Comparison of ENCODE assay signal across 8 cellular contexts in genomic region chr16:54931041-54931756, GRCh38. TPM values are rescaled to one million over a fixed set of nuclear protein-coding genes. Genes with fewer than 3 reads are reported as not detected.
A peak's percentile ranks its signal among the peaks of the same experiment; 100 is the strongest.
DNase-seq lines count a peak whose midpoint lies in the region; ATAC-seq, FAIRE-seq and TF ChIP-seq lines count a peak whose summit lies in the region.

No MANE protein-coding gene starts in this region.

- H3K9ac ChIP-seq in DND-41 (ENCODE audit: low read depth, low read length) (peak overlapping the region; percentile 99), skeletal muscle satellite cell (ENCODE audit: low read depth, low read length) (peak overlapping the region; percentile 82), PC-3 (ENCODE audit: low read length) (no peak overlapping the region)

- peak; percentile 54 for DNase-seq in DND-41
- no peak for DNase-seq in Jurkat, Clone E6-1 (ENCODE audit: low read depth, low spot score)
- DNase-seq in activated T-cell treated with anti-CD3 and anti-CD28 coated beads, Interleukin-2, amount 50 U/mL, for 24 hours = peak; percentile 52
- no peak for DNase-seq in left ventricle myocardium inferior
- no peak for DNase-seq in urothelium cell line (ENCODE audit: low spot score)
- DNase-seq in PC-3 = no peak

- ATAC-seq in DND-41 (ENCODE audit: insufficient read depth, low read depth) (no peak), GM18498 (IDR thresholded peaks at IDR 0.05; ENCODE audit: unreplicated experiment) (no peak), PC-3 (no peak)

- CTCF ChIA-PET in PC-3 (lab: Charles Lee) = no interaction called here

- peak overlapping the region; percentile 87 for H3K4me2 ChIP-seq in DND-41 (ENCODE audit: insufficient read depth, low read length)
- H3K4me2 ChIP-seq in skeletal muscle satellite cell (ENCODE audit: low read length) = peak overlapping the region; percentile 89
- H3K4me2 ChIP-seq in PC-3 (ENCODE audit: low read length) = no peak overlapping the region

- POLR2A ChIA-PET in PC-3 (lab: Charles Lee; ENCODE audit: unreplicated experiment) = no interaction called here

- H3K27ac Mint-ChIP-seq in activated T-cell treated with anti-CD3 and anti-CD28 coated beads, Interleukin-2, amount 50 U/mL, for 24 hours = no peak overlapping the region

- peaks cover 40% of the 10 kb centered on the region for H3K36me3 ChIP-seq in DND-41 (ENCODE audit: insufficient read depth, low read length)
- peaks cover 6% of the 10 kb centered on the region for H3K36me3 ChIP-seq in left ventricle myocardium inferior
- peaks cover 11% of the 10 kb centered on the region for H3K36me3 ChIP-seq in skeletal muscle satellite cell (ENCODE audit: insufficient read depth, low read length)
- no peaks in the 10 kb centered on the region for H3K36me3 ChIP-seq in PC-3 (ENCODE audit: low read depth, low read length)

- H3K4me3 ChIP-seq in DND-41 (ENCODE audit: low read depth in 1 of 2, low read length in 2 of 2) (peak overlapping the region; percentile 85 to 91), left ventricle myocardium inferior (peak overlapping the region; percentile 85), skeletal muscle satellite cell (ENCODE audit: low read length) (peak overlapping the region; percentile 85), PC-3 (ENCODE audit: low read length) (no peak overlapping the region)
- H3K4me3 ChIP-seq in Jurkat, Clone E6-1 (ENCODE audit: low read length) = peak overlapping the region; percentile 69

- peaks cover 88% of the 10 kb centered on the region for H3K79me2 ChIP-seq in DND-41 (ENCODE audit: insufficient read depth, low read length)
- H3K79me2 ChIP-seq in PC-3 (ENCODE audit: low read length) = no peaks in the 10 kb centered on the region

- no peaks in the 10 kb centered on the region for H3K9me2 ChIP-seq in PC-3 (replicated peaks; ENCODE audit: low read length)

- BruUV-seq in PC-3 (replicated peaks; lab: Mats Ljungman, UMichigan) = no TSS peak

- H4K20me1 ChIP-seq in DND-41 (ENCODE audit: insufficient read depth, low read length) (peaks cover 37% of the 10 kb centered on the region), PC-3 (ENCODE audit: low read length) (no peaks in the 10 kb centered on the region)

- no peak for FAIRE-seq in urothelium cell line (lab: Jason Lieb, UNC)

- H3K27ac ChIP-seq in DND-41 (ENCODE audit: low read length) = peak overlapping the region; percentile 91
- peak overlapping the region; percentile 92 for H3K27ac ChIP-seq in left ventricle myocardium inferior (replicated peaks)
- H3K27ac ChIP-seq in PC-3 (ENCODE audit: low read length) = no peak overlapping the region

- peaks cover 43% of the 10 kb centered on the region for H3K4me1 ChIP-seq in DND-41 (ENCODE audit: insufficient read depth, low read length)
- H3K4me1 ChIP-seq in left ventricle myocardium inferior = peaks cover 43% of the 10 kb centered on the region
- peaks cover 15% of the 10 kb centered on the region for H3K4me1 ChIP-seq in skeletal muscle satellite cell (ENCODE audit: control insufficient read depth, insufficient read depth, low read length)
- 0 out of 2 replicates have a peak, but pooled peaks cover 9% of the 10 kb centered on the region for H3K4me1 ChIP-seq in PC-3 (ENCODE audit: insufficient read depth, low read length)

- H3K27me3 ChIP-seq in DND-41 (ENCODE audit: insufficient read depth, low read length, poor library complexity) (no peaks in the 10 kb centered on the region), left ventricle myocardium inferior (ENCODE audit: low read depth) (peaks cover 62% of the 10 kb centered on the region), skeletal muscle satellite cell (ENCODE audit: control insufficient read depth, insufficient read depth, low read length) (no peaks in the 10 kb centered on the region), PC-3 (ENCODE audit: low read length) (peaks cover 84% of the 10 kb centered on the region)

- H3K4me3 Mint-ChIP-seq in activated T-cell treated with anti-CD3 and anti-CD28 coated beads, Interleukin-2, amount 50 U/mL, for 24 hours = peak overlapping the region; percentile 41

- intact Hi-C loops in left ventricle myocardium inferior (cut with micrococcal nuclease) (no loop called here), PC-3 (cut with micrococcal nuclease) (no loop called here)

- H3K36me3 Mint-ChIP-seq in activated T-cell treated with anti-CD3 and anti-CD28 coated beads, Interleukin-2, amount 50 U/mL, for 24 hours (ENCODE audit: low read depth) = peaks cover 5% of the 10 kb centered on the region

- peak; percentile 7 for TF ChIP-seq CTCF in DND-41 (IDR thresholded peaks at IDR 0.05; ENCODE audit: borderline replicate concordance, extremely low read depth, low read length, poor library complexity, severe bottlenecking)
- TF ChIP-seq CTCF in left ventricle myocardium inferior (IDR thresholded peaks at IDR 0.05; ENCODE audit: borderline replicate concordance) = no peak
- no peak for TF ChIP-seq CTCF in PC-3 (conservative IDR thresholded peaks at IDR 0.05; ENCODE audit: low read depth, low read length)

- H3K9me3 ChIP-seq in DND-41 (ENCODE audit: insufficient read depth, low read length, severe bottlenecking) (no peaks in the 10 kb centered on the region), left ventricle myocardium inferior (replicated peaks) (no peaks in the 10 kb centered on the region), skeletal muscle satellite cell (replicated peaks; ENCODE audit: low read length) (no peaks in the 10 kb centered on the region), PC-3 (ENCODE audit: low read length) (no peaks in the 10 kb centered on the region)

- peaks cover 6% of the 10 kb centered on the region for H3K9me3 Mint-ChIP-seq in activated T-cell treated with anti-CD3 and anti-CD28 coated beads, Interleukin-2, amount 50 U/mL, for 24 hours

- peak overlapping the region; percentile 68 for H2AFZ ChIP-seq in DND-41 (ENCODE audit: low read depth, low read length)
- no peak overlapping the region for H2AFZ ChIP-seq in PC-3 (ENCODE audit: low read length)

- H3K27me3 Mint-ChIP-seq in activated T-cell treated with anti-CD3 and anti-CD28 coated beads, Interleukin-2, amount 50 U/mL, for 24 hours = peaks cover 81% of the 10 kb centered on the region

- no peaks in the 10 kb centered on the region for H3F3A ChIP-seq in PC-3 (ENCODE audit: low read length, unreplicated experiment)

- H3K4me1 Mint-ChIP-seq in activated T-cell treated with anti-CD3 and anti-CD28 coated beads, Interleukin-2, amount 50 U/mL, for 24 hours (ENCODE audit: low read depth) = peaks cover 35% of the 10 kb centered on the region

RNA-seq across cellular contexts. Expression of gene IRX5, which starts 0.5 kb away (rescaled TPM):
- polyA plus RNA-seq in Jurkat, Clone E6-1 (2012; ENCODE audit: insufficient read depth, insufficient read length) = 14.7 TPM
- total RNA-seq in left ventricle myocardium inferior (36.8 TPM), PC-3 (2014; rRNA removed) (0.22 TPM in 1 of 2 replicates, not detected in the other)
- 0.87 and 1.8 TPM in 2 replicates for total RNA-seq in skeletal muscle satellite cell (2012; rRNA removed)

Comparison
In these comparisons a context has a peak if more than half of its experiments do, and no peak if none do; other contexts are left out.
1. DNase-seq: peak in DND-41 (single experiment) and activated T-cell treated with anti-CD3 and anti-CD28 coated beads, Interleukin-2, amount 50 U/mL, for 24 hours (single experiment); none in Jurkat, Clone E6-1 (single experiment), left ventricle myocardium inferior (single experiment), urothelium cell line (single experiment) and PC-3 (single experiment).
2. RNA of gene IRX5, which starts 0.5 kb away (total RNA-seq): 36.8 TPM in left ventricle myocardium inferior (single experiment); 0.22 TPM in PC-3; every median in the first group is over 10 times any median in the second.